10 cellular contexts compared by ENCODE assay signal in genomic region chr10:52256832-52257691, GRCh38. TPM values are rescaled to one million over a fixed set of nuclear protein-coding genes. Genes with fewer than 3 reads are reported as not detected.
A peak's percentile ranks its signal among the peaks of the same experiment; 100 is the strongest.
DNase-seq lines count a peak whose midpoint lies in the region; ATAC-seq, FAIRE-seq and TF ChIP-seq lines count a peak whose summit lies in the region.
"Had no signal": no experiment of that assay in that cellular context is flagged by ENCODE, and none has a peak within 500 bp of the region (broad histone marks: within the 10 kb centered on the region; RNA-seq: fewer than 3 reads in every experiment).

No MANE protein-coding gene starts in this region.

- in situ Hi-C loops in GM23248 (cut with MboI) = no loop called here

- WGBS in GM23248 (ENCODE audit: low coverage in 1 of 2, low lambda C conversion rate in 2 of 2, missing lambda C conversion rate in 2 of 2), 2 experiments = 89 to 94% methylated on average over 6 of the region's 6 CpGs

- DNase-seq in GM23248 (peak; percentile 29), keratinocyte (ENCODE audit: low read depth, low spot score) (no peak), NCI-H774 (lab: John Stamatoyannopoulos, UW) (no peak), DMS153 (lab: John Stamatoyannopoulos, UW) (no peak), NCI-H1417 treated with DMSO at 0.1 percent for 48 hours (lab: John Stamatoyannopoulos, UW) (no peak), midbrain (lab: John Stamatoyannopoulos, UW) (no peak)
- DNase-seq: activated CD4-positive, CD25-positive, alpha-beta regulatory T cell; NCI-H1092 treated with DMSO at 0.1 percent for 48 hours had no signal

- H3K27ac ChIP-seq in GM23248 (no peak overlapping the region), keratinocyte (ENCODE audit: control insufficient read depth, insufficient read depth, low read length) (peak overlapping the region; percentile 51)

- peaks cover 9% of the 10 kb centered on the region for H3K4me1 ChIP-seq in GM23248 (ENCODE audit: insufficient read depth)
- H3K4me1 ChIP-seq in keratinocyte (ENCODE audit: control insufficient read depth, extremely low read depth, insufficient read depth, low read length) = peaks cover 14% of the 10 kb centered on the region

- FAIRE-seq in keratinocyte (lab: Jason Lieb, UNC) = peak; percentile 65

- no peaks in the 10 kb centered on the region for H3K9me3 ChIP-seq in GM23248 (ENCODE audit: low read depth)
- H3K9me3 ChIP-seq in keratinocyte (ENCODE audit: control insufficient read depth, low read depth, low read length) = no peaks in the 10 kb centered on the region

- no peaks in the 10 kb centered on the region for H3F3A ChIP-seq in GM23248 (ENCODE audit: insufficient read depth)

- no peak overlapping the region for H2AFZ ChIP-seq in GM23248
- H2AFZ ChIP-seq in keratinocyte (ENCODE audit: control insufficient read depth, low read length) = peak overlapping the region; percentile 45

- no peak overlapping the region for H3K4me2 ChIP-seq in GM23248 (ENCODE audit: unreplicated experiment)
- H3K4me2 ChIP-seq in keratinocyte (ENCODE audit: control insufficient read depth, extremely low read depth, insufficient read depth, low read depth, low read length) = no peak overlapping the region

- H3K27me3 ChIP-seq in GM23248 (replicated peaks; ENCODE audit: insufficient read depth) = no peaks in the 10 kb centered on the region
- H3K27me3 ChIP-seq in keratinocyte (ENCODE audit: control insufficient read depth, extremely low read depth, insufficient read depth, low read length) = no peaks in the 10 kb centered on the region

- H3K9ac ChIP-seq in GM23248 = no peak overlapping the region
- H3K9ac ChIP-seq in keratinocyte (ENCODE audit: control insufficient read depth, extremely low read depth, insufficient read depth, low read length) = no peak overlapping the region

- no peaks in the 10 kb centered on the region for H3K79me2 ChIP-seq in GM23248 (ENCODE audit: insufficient read depth)
- no peaks in the 10 kb centered on the region for H3K79me2 ChIP-seq in keratinocyte (ENCODE audit: control insufficient read depth, insufficient read depth, low read length)

- ATAC-seq in GM18520 (IDR thresholded peaks at IDR 0.05; ENCODE audit: unreplicated experiment) (peak; percentile 99), HG03565 (IDR thresholded peaks at IDR 0.05; ENCODE audit: unreplicated experiment) (peak; percentile 99)

- H3K36me3 ChIP-seq in GM23248 (ENCODE audit: low read depth) (no peaks in the 10 kb centered on the region), keratinocyte (ENCODE audit: control insufficient read depth in 2 of 2, extremely low read depth in 1 of 2, insufficient read depth in 2 of 2, low read length in 2 of 2) (no peaks in the 10 kb centered on the region)

- dilution Hi-C loops in keratinocyte (cut with MboI; ENCODE audit: extremely low pct_ligation_motif_present, low sequenced_read_pairs) = no loop called here

- no peaks in the 10 kb centered on the region for H3K9me2 ChIP-seq in GM23248 (ENCODE audit: insufficient read depth)

- no peaks in the 10 kb centered on the region for H3K9me1 ChIP-seq in keratinocyte (ENCODE audit: control insufficient read depth, extremely low read depth, insufficient read depth, low read length)

- TF ChIP-seq CTCF in keratinocyte (optimal IDR thresholded peaks at IDR 0.05 in 1 of 3, IDR thresholded peaks at IDR 0.05 in 1 of 3, conservative IDR thresholded peaks at IDR 0.05 in 1 of 3; ENCODE audit: extremely low read depth in 1 of 3, insufficient read depth in 2 of 3, low read length in 3 of 3) = no peak

- H4K20me1 ChIP-seq in GM23248 (ENCODE audit: insufficient read depth) (no peaks in the 10 kb centered on the region), keratinocyte (ENCODE audit: control insufficient read depth, extremely low read depth, insufficient read depth, low read length) (no peaks in the 10 kb centered on the region)

- no peak overlapping the region for H3K4me3 ChIP-seq in GM23248
- H3K4me3 ChIP-seq in keratinocyte (ENCODE audit: control insufficient read depth in 2 of 3, extremely low read depth in 1 of 3, insufficient read depth in 2 of 3, low read depth in 1 of 3, low read length in 3 of 3) = no peak overlapping the region

RNA-seq across cellular contexts. Expression of gene DKK1, which starts 57.0 kb away (rescaled TPM):
- 505 and 558 TPM in 2 replicates for total RNA-seq in GM23248 (2014; rRNA removed; shearing (Covaris generic))
- polyA plus RNA-seq in GM23248 (2016; fragmentation: Nextera tagmentation; extraction: Ambion mirVana) (747 and 748 TPM in 2 replicates), keratinocyte (78.4 to 320 TPM (median 223 TPM) in 3 replicates)
- polyA plus RNA-seq in keratinocyte (2011; ENCODE audit: low read depth) = 43.2 TPM
- 68.2 and 168 TPM in 2 replicates for polyA plus RNA-seq in keratinocyte (2011; cell fraction: cytosol; rRNA removed)
- polyA plus RNA-seq in keratinocyte (2011; cell fraction: nucleus; rRNA removed) = 195 and 207 TPM in 2 replicates
- polyA plus RNA-seq in keratinocyte (2012; ENCODE audit: low replicate concordance) = 53.9 and 191 TPM in 2 replicates
- polyA minus RNA-seq in keratinocyte = 40.7 to 108 TPM (median 51.2 TPM) in 3 replicates
- 98.8 TPM for polyA minus RNA-seq in keratinocyte (2011; cell fraction: cytosol; rRNA and poly(A)+ RNA removed)
- 54.3 and 92.1 TPM in 2 replicates for polyA minus RNA-seq in keratinocyte (2011; cell fraction: nucleus; rRNA and poly(A)+ RNA removed)
